In genomic region chr5:142652563-142652962, GRCh38 we compare ENCODE assay signal across 25 cellular contexts. TPM values are rescaled to one million over a fixed set of nuclear protein-coding genes. Genes with fewer than 3 reads are reported as not detected.
"Had no signal": no experiment of that assay in that cellular context is flagged by ENCODE, and none has a peak within 500 bp of the region (broad histone marks: within the 10 kb centered on the region; RNA-seq: fewer than 3 reads in every experiment).

No MANE protein-coding gene starts in this region.

- H3K27ac Mint-ChIP-seq: activated naive CD8-positive, alpha-beta T cell treated with anti-CD3 and anti-CD28 coated beads, Interleukin-2, amount 50 U/mL, for 24 hours; endodermal cell; naive B cell; T-cell; T-helper 2 cell treated with Interferon-gamma antibody and Interleukin-4, amounts not matched to agents 5 μg/mL and 100 μg/mL, for 36 hours had no signal

- DNase-seq: activated CD4-positive, alpha-beta T cell treated with anti-CD3 and anti-CD28 coated beads for 1 hour; activated CD8-positive, alpha-beta memory T cell treated with anti-CD3 and anti-CD28 coated beads, Interleukin-2, amount 50 U/mL, for 48 hours; activated naive CD4-positive, alpha-beta T cell treated with Interleukin-2 at 50 U/mL for 16 hours; activated naive CD8-positive, alpha-beta T cell treated with anti-CD3 and anti-CD28 coated beads, Interleukin-2, amount 50 U/mL, for 24 hours; activated T-cell treated with anti-CD3 and anti-CD28 coated beads, Interleukin-2, amount 50 U/mL, for 4 hours; anterior cingulate cortex; cortex of kidney; endodermal cell; esophagus squamous epithelium; gastrocnemius medialis; islet precursor cell; left cardiac atrium; mesendoderm; mucosa of descending colon; naive B cell; sigmoid colon; stimulated activated CD4-positive, alpha-beta T cell treated with anti-CD3 and anti-CD28 coated beads, Interleukin-2, amount 100 ng/mL, for 48 hours; stimulated activated CD8-positive, alpha-beta memory T cell treated with anti-CD3 and anti-CD28 coated beads, Interleukin-4, amount 100 ng/mL, for 48 hours; stimulated activated naive CD4-positive, alpha-beta T cell treated with Interleukin-2 at 50 U/mL for 16 hours; T-cell had no signal

- H3K27ac ChIP-seq: esophagus squamous epithelium, sigmoid colon had no signal

- H3K4me1 Mint-ChIP-seq: activated naive CD8-positive, alpha-beta T cell treated with anti-CD3 and anti-CD28 coated beads, Interleukin-2, amount 50 U/mL, for 24 hours; central memory CD8-positive, alpha-beta T cell; naive B cell had no signal

- H3K4me3 ChIP-seq: esophagus squamous epithelium, gastrocnemius medialis, mucosa of descending colon, sigmoid colon had no signal

- H3K9me3 ChIP-seq: esophagus squamous epithelium, gastrocnemius medialis, mucosa of descending colon, sigmoid colon had no signal

- H3K36me3 Mint-ChIP-seq: naive B cell, T-cell had no signal

- H3K36me3 ChIP-seq: esophagus squamous epithelium, gastrocnemius medialis, sigmoid colon had no signal

- ATAC-seq: activated naive CD8-positive, alpha-beta T cell treated with anti-CD3 and anti-CD28 coated beads, Interleukin-2, amount 50 U/mL, for 24 hours; activated T-cell treated with anti-CD3 and anti-CD28 coated beads, Interleukin-2, amount 50 U/mL, for 4 hours; gastrocnemius medialis; mucosa of descending colon; T-cell had no signal

- H3K27me3 ChIP-seq: esophagus squamous epithelium, gastrocnemius medialis, sigmoid colon had no signal

- H3K4me3 Mint-ChIP-seq: activated naive CD8-positive, alpha-beta T cell treated with anti-CD3 and anti-CD28 coated beads, Interleukin-2, amount 50 U/mL, for 24 hours; activated T-cell treated with anti-CD3 and anti-CD28 coated beads, Interleukin-2, amount 50 U/mL, for 4 hours; central memory CD8-positive, alpha-beta T cell; endodermal cell; neural crest cell; T-cell; T-helper 2 cell treated with Interferon-gamma antibody and Interleukin-4, amounts not matched to agents 5 μg/mL and 100 μg/mL, for 36 hours had no signal

- H3K9me3 Mint-ChIP-seq: activated naive CD8-positive, alpha-beta T cell treated with anti-CD3 and anti-CD28 coated beads, Interleukin-2, amount 50 U/mL, for 24 hours; activated T-cell treated with anti-CD3 and anti-CD28 coated beads, Interleukin-2, amount 50 U/mL, for 4 hours; central memory CD8-positive, alpha-beta T cell; endodermal cell; naive B cell; neural crest cell; T-cell; T-helper 2 cell treated with Interferon-gamma antibody and Interleukin-4, amounts not matched to agents 5 μg/mL and 100 μg/mL, for 36 hours had no signal

RNA-seq across cellular contexts. Expression of gene FGF1, which starts 33.3 kb away (rescaled TPM):
- total RNA-seq: activated CD8-positive, alpha-beta memory T cell treated with anti-CD3 and anti-CD28 coated beads for 36 hours; activated T-cell treated with anti-CD3 and anti-CD28 coated beads, Interleukin-2, amount 50 U/mL, for 4 hours; neural crest cell; T-cell; ureter had no signal
